Comparison of ENCODE assay signal across 26 cellular contexts in genomic region chr19:28514166-28514565, GRCh38.
"Had no signal": no experiment of that assay in that cellular context is flagged by ENCODE, and none has a peak within 500 bp of the region (broad histone marks: within the 10 kb centered on the region; RNA-seq: fewer than 3 reads in every experiment).

No MANE protein-coding gene starts in this region.

- DNase-seq: dorsolateral prefrontal cortex; effector CD4-positive, alpha-beta T cell; foreskin fibroblast; glutamatergic neuron; heart right ventricle; hippocampal formation; immature natural killer cell; islet precursor cell; kidney glomerular epithelial cell; left colon; left ventricle myocardium inferior; lower lobe of right lung; natural killer cell; small intestine; stimulated activated CD4-positive, alpha-beta T cell treated with anti-CD3 and anti-CD28 coated beads, Interleukin-15, amount 100 ng/mL, for 24 hours; stimulated activated CD4-positive, alpha-beta T cell treated with anti-CD3 and anti-CD28 coated beads, Interleukin-2, amount 100 ng/mL, for 48 hours; stimulated activated naive B cell treated with anti-CD40 and anti-IgM and Interleukin-4, amounts not matched to agents 10 μg/mL and 1 μg/mL and 100 μg/mL, for 72 hours; stimulated activated naive CD8-positive, alpha-beta T cell treated with anti-CD3 and anti-CD28 coated beads, Interleukin-15, amount 100 ng/mL, for 72 hours; transverse colon had no signal

- H3K9me3 ChIP-seq: heart right ventricle, left ventricle myocardium inferior, lower lobe of right lung, neutrophil, right atrium auricular region, suprapubic skin, transverse colon, vagina had no signal

- H2AFZ ChIP-seq: parathyroid adenoma had no signal

- H3K27ac ChIP-seq: dorsolateral prefrontal cortex, heart right ventricle, left ventricle myocardium inferior, lower lobe of right lung, neutrophil, parathyroid adenoma, right atrium auricular region, suprapubic skin, transverse colon, vagina had no signal

- H3K27me3 ChIP-seq: neutrophil, right atrium auricular region, suprapubic skin, transverse colon, vagina had no signal

- ATAC-seq: left colon; lower lobe of right lung; natural killer cell; stimulated activated naive B cell treated with anti-CD40 and anti-IgM and Interleukin-4, amounts not matched to agents 10 μg/mL and 1 μg/mL and 100 μg/mL, for 72 hours; stimulated activated naive CD8-positive, alpha-beta T cell treated with anti-CD3 and anti-CD28 coated beads, Interleukin-15, amount 100 ng/mL, for 72 hours had no signal

- H3K27ac Mint-ChIP-seq: immature natural killer cell; natural killer cell; progenitor cell of endocrine pancreas; stimulated activated naive B cell treated with anti-CD40 and anti-IgM and Interleukin-4, amounts not matched to agents 10 μg/mL and 1 μg/mL and 100 μg/mL, for 72 hours had no signal

- H3K4me3 Mint-ChIP-seq: immature natural killer cell; natural killer cell; neural crest cell; stimulated activated naive B cell treated with anti-CD40 and anti-IgM and Interleukin-4, amounts not matched to agents 10 μg/mL and 1 μg/mL and 100 μg/mL, for 72 hours; stimulated activated naive CD8-positive, alpha-beta T cell treated with anti-CD3 and anti-CD28 coated beads, Interleukin-15, amount 100 ng/mL, for 72 hours had no signal

- H3K9me3 Mint-ChIP-seq: neural crest cell; stimulated activated naive B cell treated with anti-CD40 and anti-IgM and Interleukin-4, amounts not matched to agents 10 μg/mL and 1 μg/mL and 100 μg/mL, for 72 hours; stimulated activated naive CD8-positive, alpha-beta T cell treated with anti-CD3 and anti-CD28 coated beads, Interleukin-15, amount 100 ng/mL, for 72 hours had no signal

- H3K4me3 ChIP-seq: dorsolateral prefrontal cortex, heart right ventricle, left ventricle myocardium inferior, lower lobe of right lung, right atrium auricular region, suprapubic skin, transverse colon, vagina had no signal

- H3K4me1 Mint-ChIP-seq: neural crest cell; stimulated activated naive B cell treated with anti-CD40 and anti-IgM and Interleukin-4, amounts not matched to agents 10 μg/mL and 1 μg/mL and 100 μg/mL, for 72 hours; stimulated activated naive CD8-positive, alpha-beta T cell treated with anti-CD3 and anti-CD28 coated beads, Interleukin-15, amount 100 ng/mL, for 72 hours had no signal

- H3K36me3 ChIP-seq: heart right ventricle, left ventricle myocardium inferior, lower lobe of right lung, neutrophil, right atrium auricular region, suprapubic skin, transverse colon, vagina had no signal

- H3K36me3 Mint-ChIP-seq: natural killer cell; stimulated activated naive B cell treated with anti-CD40 and anti-IgM and Interleukin-4, amounts not matched to agents 10 μg/mL and 1 μg/mL and 100 μg/mL, for 72 hours had no signal

- H3K4me1 ChIP-seq: heart right ventricle, left ventricle myocardium inferior, lower lobe of right lung, parathyroid adenoma, right atrium auricular region, suprapubic skin, transverse colon, vagina had no signal

- H3K9ac ChIP-seq: parathyroid adenoma had no signal

- H3K27me3 Mint-ChIP-seq: stimulated activated naive B cell treated with anti-CD40 and anti-IgM and Interleukin-4, amounts not matched to agents 10 μg/mL and 1 μg/mL and 100 μg/mL, for 72 hours; stimulated activated naive CD8-positive, alpha-beta T cell treated with anti-CD3 and anti-CD28 coated beads, Interleukin-15, amount 100 ng/mL, for 72 hours had no signal
